ENCODE assay signal across 1 cellular context in the genomic region with DNA sequence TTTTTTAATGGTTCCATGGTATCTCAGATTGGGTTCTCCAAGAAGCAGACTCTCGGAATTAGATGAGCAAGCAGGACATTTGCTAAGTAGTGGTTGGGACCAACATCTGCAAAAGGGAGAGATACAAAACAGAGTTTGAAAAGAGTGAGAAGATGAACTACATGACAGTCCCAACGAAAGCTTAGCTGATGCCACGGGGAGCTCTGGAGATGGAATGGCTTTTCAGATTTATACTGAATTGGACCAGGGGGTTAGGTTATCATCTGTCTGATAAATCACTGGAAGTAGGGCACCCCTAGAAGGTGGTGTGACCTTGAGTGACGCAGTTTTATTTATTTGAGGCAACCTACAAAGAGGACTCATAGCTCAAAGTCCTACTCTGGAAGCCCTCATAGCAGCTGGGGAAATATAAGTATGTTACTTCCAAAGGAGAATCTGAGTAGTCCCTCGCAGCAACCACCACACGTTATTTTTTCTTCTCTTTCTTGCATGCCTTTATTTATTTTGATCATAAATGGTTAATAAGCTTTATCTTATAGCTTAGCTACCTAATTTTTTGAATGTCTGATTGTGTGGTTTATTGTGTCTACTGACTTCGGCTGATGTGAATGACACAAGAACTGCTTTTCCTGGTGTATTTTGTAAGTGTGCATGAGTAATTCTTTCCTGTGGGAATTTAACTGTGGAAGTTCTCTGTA.
TF ChIP-seq lines count a peak whose summit lies in the region.

No MANE protein-coding gene starts in this region.

TF ChIP-seq in HepG2, 621 proteins besides CTCF, POLR2A, EP300 and RAD21:
- peak; percentile 49; the same call in 1 of the 2 replicates for TF ChIP-seq HNF4A (CRISPR knock-in tag; IDR thresholded peaks at IDR 0.05)
- no peak for TF ChIP-seq ZFP1 (CRISPR knock-in tag; IDR thresholded peaks at IDR 0.05)
- TF ChIP-seq ZNF597 (CRISPR knock-in tag; IDR thresholded peaks at IDR 0.05) = no peak
- TF ChIP-seq ZSCAN30 (CRISPR knock-in tag; IDR thresholded peaks at IDR 0.05) = no peak
- TF ChIP-seq RBFOX2 (IDR thresholded peaks at IDR 0.05; ENCODE audit: low read depth, low read length) = 0 out of 2 replicates have a peak, but pooled peaks have one; percentile 35
- no peak for TF ChIP-seq FOXM1 (CRISPR knock-in tag; IDR thresholded peaks at IDR 0.05)
- TF ChIP-seq ETV6 (CRISPR knock-in tag; conservative IDR thresholded peaks at IDR 0.05) = no peak
- TF ChIP-seq, protein P1, sequence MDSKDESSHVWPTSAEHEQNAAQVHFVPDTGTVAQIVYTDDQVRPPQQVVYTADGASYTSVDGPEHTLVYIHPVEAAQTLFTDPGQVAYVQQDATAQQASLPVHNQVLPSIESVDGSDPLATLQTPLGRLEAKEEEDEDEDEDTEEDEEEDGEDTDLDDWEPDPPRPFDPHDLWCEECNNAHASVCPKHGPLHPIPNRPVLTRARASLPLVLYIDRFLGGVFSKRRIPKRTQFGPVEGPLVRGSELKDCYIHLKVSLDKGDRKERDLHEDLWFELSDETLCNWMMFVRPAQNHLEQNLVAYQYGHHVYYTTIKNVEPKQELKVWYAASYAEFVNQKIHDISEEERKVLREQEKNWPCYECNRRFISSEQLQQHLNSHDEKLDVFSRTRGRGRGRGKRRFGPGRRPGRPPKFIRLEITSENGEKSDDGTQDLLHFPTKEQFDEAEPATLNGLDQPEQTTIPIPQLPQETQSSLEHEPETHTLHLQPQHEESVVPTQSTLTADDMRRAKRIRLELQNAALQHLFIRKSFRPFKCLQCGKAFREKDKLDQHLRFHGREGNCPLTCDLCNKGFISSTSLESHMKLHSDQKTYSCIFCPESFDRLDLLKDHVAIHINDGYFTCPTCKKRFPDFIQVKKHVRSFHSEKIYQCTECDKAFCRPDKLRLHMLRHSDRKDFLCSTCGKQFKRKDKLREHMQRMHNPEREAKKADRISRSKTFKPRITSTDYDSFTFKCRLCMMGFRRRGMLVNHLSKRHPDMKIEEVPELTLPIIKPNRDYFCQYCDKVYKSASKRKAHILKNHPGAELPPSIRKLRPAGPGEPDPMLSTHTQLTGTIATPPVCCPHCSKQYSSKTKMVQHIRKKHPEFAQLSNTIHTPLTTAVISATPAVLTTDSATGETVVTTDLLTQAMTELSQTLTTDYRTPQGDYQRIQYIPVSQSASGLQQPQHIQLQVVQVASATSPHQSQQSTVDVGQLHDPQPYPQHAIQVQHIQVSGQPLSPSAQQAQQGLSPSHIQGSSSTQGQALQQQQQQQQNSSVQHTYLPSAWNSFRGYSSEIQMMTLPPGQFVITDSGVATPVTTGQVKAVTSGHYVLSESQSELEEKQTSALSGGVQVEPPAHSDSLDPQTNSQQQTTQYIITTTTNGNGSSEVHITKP (CRISPR knock-in tag; IDR thresholded peaks at IDR 0.05; ENCODE audit: low read depth) = peak; percentile 90
- TF ChIP-seq REL (CRISPR knock-in tag; conservative IDR thresholded peaks at IDR 0.05) = no peak
- TF ChIP-seq ZFP36L1 (CRISPR knock-in tag; IDR thresholded peaks at IDR 0.05) = no peak
- TF ChIP-seq, protein P2, sequence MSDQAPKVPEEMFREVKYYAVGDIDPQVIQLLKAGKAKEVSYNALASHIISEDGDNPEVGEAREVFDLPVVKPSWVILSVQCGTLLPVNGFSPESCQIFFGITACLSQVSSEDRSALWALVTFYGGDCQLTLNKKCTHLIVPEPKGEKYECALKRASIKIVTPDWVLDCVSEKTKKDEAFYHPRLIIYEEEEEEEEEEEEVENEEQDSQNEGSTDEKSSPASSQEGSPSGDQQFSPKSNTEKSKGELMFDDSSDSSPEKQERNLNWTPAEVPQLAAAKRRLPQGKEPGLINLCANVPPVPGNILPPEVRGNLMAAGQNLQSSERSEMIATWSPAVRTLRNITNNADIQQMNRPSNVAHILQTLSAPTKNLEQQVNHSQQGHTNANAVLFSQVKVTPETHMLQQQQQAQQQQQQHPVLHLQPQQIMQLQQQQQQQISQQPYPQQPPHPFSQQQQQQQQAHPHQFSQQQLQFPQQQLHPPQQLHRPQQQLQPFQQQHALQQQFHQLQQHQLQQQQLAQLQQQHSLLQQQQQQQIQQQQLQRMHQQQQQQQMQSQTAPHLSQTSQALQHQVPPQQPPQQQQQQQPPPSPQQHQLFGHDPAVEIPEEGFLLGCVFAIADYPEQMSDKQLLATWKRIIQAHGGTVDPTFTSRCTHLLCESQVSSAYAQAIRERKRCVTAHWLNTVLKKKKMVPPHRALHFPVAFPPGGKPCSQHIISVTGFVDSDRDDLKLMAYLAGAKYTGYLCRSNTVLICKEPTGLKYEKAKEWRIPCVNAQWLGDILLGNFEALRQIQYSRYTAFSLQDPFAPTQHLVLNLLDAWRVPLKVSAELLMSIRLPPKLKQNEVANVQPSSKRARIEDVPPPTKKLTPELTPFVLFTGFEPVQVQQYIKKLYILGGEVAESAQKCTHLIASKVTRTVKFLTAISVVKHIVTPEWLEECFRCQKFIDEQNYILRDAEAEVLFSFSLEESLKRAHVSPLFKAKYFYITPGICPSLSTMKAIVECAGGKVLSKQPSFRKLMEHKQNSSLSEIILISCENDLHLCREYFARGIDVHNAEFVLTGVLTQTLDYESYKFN (CRISPR knock-in tag; conservative IDR thresholded peaks at IDR 0.05) = peak; percentile 66
- TF ChIP-seq GPN1 (CRISPR knock-in tag; IDR thresholded peaks at IDR 0.05; ENCODE audit: borderline replicate concordance) = no peak
- TF ChIP-seq ASH2L (IDR thresholded peaks at IDR 0.05; ENCODE audit: insufficient read length, low read depth, low read length) = peak; percentile 89
- TF ChIP-seq ZC3H4 (CRISPR knock-in tag; IDR thresholded peaks at IDR 0.05; ENCODE audit: borderline replicate concordance) = no peak
- TF ChIP-seq, protein P3, sequence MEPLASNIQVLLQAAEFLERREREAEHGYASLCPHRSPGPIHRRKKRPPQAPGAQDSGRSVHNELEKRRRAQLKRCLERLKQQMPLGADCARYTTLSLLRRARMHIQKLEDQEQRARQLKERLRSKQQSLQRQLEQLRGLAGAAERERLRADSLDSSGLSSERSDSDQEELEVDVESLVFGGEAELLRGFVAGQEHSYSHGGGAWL (CRISPR knock-in tag; IDR thresholded peaks at IDR 0.05) = no peak
- 0 out of 2 replicates have a peak, but pooled peaks have one; percentile 15 for TF ChIP-seq NCOR1 (IDR thresholded peaks at IDR 0.05; ENCODE audit: borderline replicate concordance, low read length)
- no peak for TF ChIP-seq CREB1 (IDR thresholded peaks at IDR 0.05)
- peak; percentile 38; the same call in 1 of the 2 replicates for TF ChIP-seq CREB1 (CRISPR knock-in tag; IDR thresholded peaks at IDR 0.05)
- TF ChIP-seq, protein P4, sequence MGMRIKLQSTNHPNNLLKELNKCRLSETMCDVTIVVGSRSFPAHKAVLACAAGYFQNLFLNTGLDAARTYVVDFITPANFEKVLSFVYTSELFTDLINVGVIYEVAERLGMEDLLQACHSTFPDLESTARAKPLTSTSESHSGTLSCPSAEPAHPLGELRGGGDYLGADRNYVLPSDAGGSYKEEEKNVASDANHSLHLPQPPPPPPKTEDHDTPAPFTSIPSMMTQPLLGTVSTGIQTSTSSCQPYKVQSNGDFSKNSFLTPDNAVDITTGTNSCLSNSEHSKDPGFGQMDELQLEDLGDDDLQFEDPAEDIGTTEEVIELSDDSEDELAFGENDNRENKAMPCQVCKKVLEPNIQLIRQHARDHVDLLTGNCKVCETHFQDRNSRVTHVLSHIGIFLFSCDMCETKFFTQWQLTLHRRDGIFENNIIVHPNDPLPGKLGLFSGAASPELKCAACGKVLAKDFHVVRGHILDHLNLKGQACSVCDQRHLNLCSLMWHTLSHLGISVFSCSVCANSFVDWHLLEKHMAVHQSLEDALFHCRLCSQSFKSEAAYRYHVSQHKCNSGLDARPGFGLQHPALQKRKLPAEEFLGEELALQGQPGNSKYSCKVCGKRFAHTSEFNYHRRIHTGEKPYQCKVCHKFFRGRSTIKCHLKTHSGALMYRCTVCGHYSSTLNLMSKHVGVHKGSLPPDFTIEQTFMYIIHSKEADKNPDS (CRISPR knock-in tag; IDR thresholded peaks at IDR 0.05) = no peak
